ENCODE assay signal across 8 cellular contexts in the genomic region with DNA sequence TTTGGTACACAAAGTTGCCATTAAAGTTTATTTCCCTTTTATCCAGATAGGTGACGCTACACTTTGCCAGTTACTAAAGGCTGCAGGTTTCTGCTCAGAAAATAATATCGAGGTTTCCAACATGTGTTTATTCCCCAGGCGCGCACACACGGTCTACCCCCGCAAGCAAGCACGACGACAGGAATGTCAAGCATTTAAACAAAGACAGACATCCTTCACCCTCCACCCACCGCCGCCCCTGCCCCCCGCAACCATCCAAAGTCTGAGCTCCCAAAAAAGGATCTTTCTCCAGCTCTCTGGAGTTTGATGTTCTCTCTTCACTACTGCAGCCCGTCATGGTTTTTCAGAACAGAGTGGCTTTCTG. TPM values are rescaled to one million over a fixed set of nuclear protein-coding genes. Genes with fewer than 3 reads are reported as not detected.
DNase-seq lines count a peak whose midpoint lies in the region; ATAC-seq lines count a peak whose summit lies in the region.

No MANE protein-coding gene starts in this region.

- no peak for ATAC-seq in activated CD4-positive, alpha-beta T cell treated with anti-CD3 and anti-CD28 coated beads for 36 hours
- ATAC-seq in GM21529 (IDR thresholded peaks at IDR 0.05; ENCODE audit: unreplicated experiment) (no peak), HG03354 (IDR thresholded peaks at IDR 0.05; ENCODE audit: poor library complexity, severe bottlenecking, unreplicated experiment) (no peak)

- peak overlapping the region; percentile 69 for H3K27ac ChIP-seq in temporal lobe (ENCODE audit: low read depth, low read length)

- peak overlapping the region; percentile 41 for H3K4me3 Mint-ChIP-seq in activated CD4-positive, alpha-beta T cell treated with anti-CD3 and anti-CD28 coated beads for 36 hours
- peak overlapping the region; percentile 74 for H3K4me3 Mint-ChIP-seq in activated naive CD8-positive, alpha-beta T cell

- no peaks in the 10 kb centered on the region for H3K9me3 Mint-ChIP-seq in activated CD4-positive, alpha-beta T cell treated with anti-CD3 and anti-CD28 coated beads for 36 hours (ENCODE audit: low read depth)
- H3K9me3 Mint-ChIP-seq in activated naive CD8-positive, alpha-beta T cell (ENCODE audit: low read depth): no peaks in the 10 kb centered on the region

- intact Hi-C loops in activated CD4-positive, alpha-beta T cell treated with anti-CD3 and anti-CD28 coated beads for 36 hours (cut with DNase I, micrococcal nuclease): no loop called here

- H3K36me3 Mint-ChIP-seq in activated CD4-positive, alpha-beta T cell treated with anti-CD3 and anti-CD28 coated beads for 36 hours (ENCODE audit: low read depth): no peaks in the 10 kb centered on the region
- H3K36me3 Mint-ChIP-seq in activated naive CD8-positive, alpha-beta T cell: no peaks in the 10 kb centered on the region

- peaks cover 56% of the 10 kb centered on the region for H3K27me3 Mint-ChIP-seq in activated CD4-positive, alpha-beta T cell treated with anti-CD3 and anti-CD28 coated beads for 36 hours
- H3K27me3 Mint-ChIP-seq in activated naive CD8-positive, alpha-beta T cell: peaks cover 32% of the 10 kb centered on the region

- no peak overlapping the region for H3K27ac Mint-ChIP-seq in activated CD4-positive, alpha-beta T cell treated with anti-CD3 and anti-CD28 coated beads for 36 hours
- H3K27ac Mint-ChIP-seq in activated naive CD8-positive, alpha-beta T cell: no peak overlapping the region

- peaks cover 38% of the 10 kb centered on the region for H3K4me1 Mint-ChIP-seq in activated CD4-positive, alpha-beta T cell treated with anti-CD3 and anti-CD28 coated beads for 36 hours
- peaks cover 49% of the 10 kb centered on the region for H3K4me1 Mint-ChIP-seq in activated naive CD8-positive, alpha-beta T cell (ENCODE audit: low read depth)

- H3K9me3 ChIP-seq in iPS-18c (ENCODE audit: control insufficient read depth, insufficient read depth, low read length): no peaks in the 10 kb centered on the region

- no peak for DNase-seq in activated CD4-positive, alpha-beta T cell treated with anti-CD3 and anti-CD28 coated beads for 36 hours
- no peak for DNase-seq in activated CD4-positive, alpha-beta T cell treated with anti-CD3 and anti-CD28 coated beads for 48 hours
- DNase-seq in CD1c-positive myeloid dendritic cell (ENCODE audit: extremely low spot score): no peak

- POLR2A ChIA-PET in activated CD4-positive, alpha-beta T cell treated with anti-CD3 and anti-CD28 coated beads for 36 hours (lab: Charles Lee): no interaction called here

- CTCF ChIA-PET in activated CD4-positive, alpha-beta T cell treated with anti-CD3 and anti-CD28 coated beads for 36 hours (lab: Charles Lee): interaction anchor here (1.4 kb wide), 1 partner anchor 15 kb away, joined by 3 read pairs; no protein-coding TSS in a partner anchor

- H3K4me3 ChIP-seq in iPS-18c (ENCODE audit: insufficient read depth, low read depth, low read length): peak overlapping the region; percentile 86

RNA-seq across cellular contexts. Expression of gene PCDH7, which starts 1.3 kb away (rescaled TPM):
- total RNA-seq in activated CD4-positive, alpha-beta T cell treated with anti-CD3 and anti-CD28 coated beads for 36 hours: not detected
- 35.2 TPM for total RNA-seq in temporal lobe

Comparison
In these comparisons a context has a peak if more than half of its experiments do, and no peak if none do; other contexts are left out.
1. RNA of gene PCDH7, which starts 1.3 kb away (total RNA-seq): 35.2 TPM in temporal lobe (single experiment); not detected in activated CD4-positive, alpha-beta T cell treated with anti-CD3 and anti-CD28 coated beads for 36 hours; every median in the first group is over 10 times any median in the second.